16 cellular contexts compared by ENCODE assay signal in the genomic region with DNA sequence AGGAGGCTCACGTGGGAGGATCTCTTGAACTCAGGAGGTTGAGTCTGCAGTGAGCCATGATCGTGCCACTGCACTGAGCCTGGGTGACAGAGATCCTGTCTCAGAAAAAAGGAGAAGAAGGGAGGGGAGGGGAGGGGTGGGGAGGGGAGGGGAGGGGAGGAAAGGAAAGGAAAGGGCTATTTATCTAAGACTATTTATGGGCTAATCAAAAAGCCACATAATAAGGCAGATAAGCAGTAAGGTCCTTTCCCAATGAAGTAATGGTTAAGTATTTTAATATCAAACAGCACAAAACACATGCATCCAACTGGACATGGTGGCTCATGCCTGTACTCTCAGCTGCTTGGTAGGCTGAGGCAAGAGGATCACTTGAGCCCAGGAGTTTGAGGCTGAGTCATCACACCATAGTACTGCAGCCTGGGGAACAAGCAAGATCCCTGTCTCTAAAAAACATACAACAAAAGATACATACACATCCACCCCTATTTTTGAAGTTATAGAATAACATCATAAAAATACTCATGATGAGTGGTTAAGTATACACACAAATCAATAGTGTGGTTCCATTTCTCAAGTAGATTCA. TPM values are rescaled to one million over a fixed set of nuclear protein-coding genes. Genes with fewer than 3 reads are reported as not detected.
DNase-seq lines count a peak whose midpoint lies in the region; ATAC-seq and TF ChIP-seq lines count a peak whose summit lies in the region.
"Had no signal": no experiment of that assay in that cellular context is flagged by ENCODE, and none has a peak within 500 bp of the region (broad histone marks: within the 10 kb centered on the region; RNA-seq: fewer than 3 reads in every experiment).

No MANE protein-coding gene starts in this region.

- H3K36me3 ChIP-seq in Peyer's patch (no peaks in the 10 kb centered on the region), gastroesophageal sphincter (no peaks in the 10 kb centered on the region)
- H3K36me3 ChIP-seq: heart right ventricle had no signal

- H3K4me3 ChIP-seq in foreskin fibroblast (ENCODE audit: low read depth in 1 of 2, low read length in 2 of 2) (no peak overlapping the region), Peyer's patch (no peak overlapping the region), gastroesophageal sphincter (no peak overlapping the region)
- H3K4me3 ChIP-seq: heart right ventricle, neural progenitor cell had no signal

- H3K27me3 ChIP-seq in Peyer's patch (no peaks in the 10 kb centered on the region), gastroesophageal sphincter (no peaks in the 10 kb centered on the region)
- H3K27me3 ChIP-seq: neural progenitor cell had no signal

- H3K4me1 ChIP-seq in Peyer's patch (peaks cover 0 to 36% (median 0%) of the 10 kb centered on the region in 4 donors), gastroesophageal sphincter (peaks cover 0 to 45% (median 5%) of the 10 kb centered on the region in 3 donors)

- H3K9me3 ChIP-seq in Peyer's patch (no peaks in the 10 kb centered on the region), gastroesophageal sphincter (no peaks in the 10 kb centered on the region)
- H3K9me3 ChIP-seq: heart right ventricle had no signal

- no peak for ATAC-seq in GM18907 (IDR thresholded peaks at IDR 0.05; ENCODE audit: unreplicated experiment)
- ATAC-seq in gastroesophageal sphincter, result no peak
- ATAC-seq: heart right ventricle, left ventricle myocardium superior had no signal

- TF ChIP-seq CTCF in foreskin fibroblast (IDR thresholded peaks at IDR 0.05; ENCODE audit: low read depth, low read length), result no peak
- TF ChIP-seq CTCF in Peyer's patch (IDR thresholded peaks at IDR 0.05), result no peak
- TF ChIP-seq CTCF in gastroesophageal sphincter (IDR thresholded peaks at IDR 0.05), result no peak

- DNase-seq in ACHN (peak; percentile 69), HT1080 (ENCODE audit: low read depth) (peak; percentile 66), amniotic epithelial cell (ENCODE audit: low read depth) (peak; percentile 70), foreskin fibroblast (peak; percentile 60 to 66), anterior cingulate cortex (lab: John Stamatoyannopoulos, UW) (no peak), Peyer's patch (no peak)
- DNase-seq: activated CD8-positive, alpha-beta memory T cell treated with anti-CD3 and anti-CD28 coated beads for 24 hours; cortex of kidney; DND-41; heart right ventricle; left ventricle myocardium superior; NCI-H2081; stimulated activated CD4-positive, alpha-beta T cell treated with anti-CD3 and anti-CD28 coated beads, Interleukin-12 subunit alpha, Interleukin-12 subunit beta, amount 100 ng/mL, for 4 hours had no signal

- TF ChIP-seq EP300 in gastroesophageal sphincter (IDR thresholded peaks at IDR 0.05), result no peak

- WGBS in gastroesophageal sphincter (ENCODE audit: low coverage in 1 of 2), 2 donors, result 89% methylated on average over 2 of the region's 2 CpGs; no CpG with 5 or more reads in 1 of the 2 donors

- H3K27ac ChIP-seq in Peyer's patch (no peak overlapping the region), gastroesophageal sphincter (no peak overlapping the region)
- H3K27ac ChIP-seq: heart right ventricle, neural progenitor cell had no signal

- no peak for TF ChIP-seq POLR2A in Peyer's patch (IDR thresholded peaks at IDR 0.05)
- TF ChIP-seq POLR2A in gastroesophageal sphincter (IDR thresholded peaks at IDR 0.05), result no peak

- in situ Hi-C loops in ACHN (cut with HindIII; ENCODE audit: low pct_ligation_motif_present, low pct_unique_long_range_greater_than_20kb, low sequenced_read_pairs), result no loop called here

RNA-seq across cellular contexts. Expression of a gene that starts 9.7 kb away (rescaled TPM):
- 153 and 223 TPM in 2 replicates for total RNA-seq in HT1080 (2014; rRNA removed; shearing (Covaris generic))
- 31.6 and 40.6 TPM in 2 replicates for polyA plus RNA-seq in HT1080 (2015; cell fraction: cytosol; rRNA removed)
- polyA plus RNA-seq in HT1080 (2015; cell fraction: nucleus; rRNA removed), result 60.1 and 71.0 TPM in 2 replicates
- total RNA-seq in Peyer's patch (100 to 1,000 TPM in 1 of 4 donors, 10 to 100 TPM in 3; 86.7 to 174 (median 95.8) TPM), gastroesophageal sphincter (10 to 100 TPM; 45.1 to 92.1 (median 59.5) TPM)

Comparison
In these comparisons a context has a peak if more than half of its experiments do, and no peak if none do; other contexts are left out.
1. DNase-seq: peak in ACHN (single experiment), HT1080 (single experiment), amniotic epithelial cell (single experiment) and foreskin fibroblast (2 of 2); none in anterior cingulate cortex (0 of 58) and Peyer's patch (0 of 3).